ENCODE assay signal across 6 cellular contexts in genomic region chr9:116015855-116016254, GRCh38.
"Had no signal": no experiment of that assay in that cellular context is flagged by ENCODE, and none has a peak within 500 bp of the region (broad histone marks: within the 10 kb centered on the region; RNA-seq: fewer than 3 reads in every experiment).

No MANE protein-coding gene starts in this region.

- H2AFZ ChIP-seq: GM23338 had no signal

- FAIRE-seq: H1, HTR-8/SVneo had no signal

- DNase-seq: H9, HCEC 1CT, IMR-90 had no signal

- H3K4me2 ChIP-seq: GM23338 had no signal

- H3K4me3 ChIP-seq: GM23338 had no signal
